32 cellular contexts compared by ENCODE assay signal in genomic region chr11:131218542-131218941, GRCh38.
"Had no signal": no experiment of that assay in that cellular context is flagged by ENCODE, and none has a peak within 500 bp of the region (broad histone marks: within the 10 kb centered on the region; RNA-seq: fewer than 3 reads in every experiment).

No MANE protein-coding gene starts in this region.

- H3K27ac Mint-ChIP-seq: activated CD4-positive, alpha-beta T cell treated with anti-CD3 and anti-CD28 coated beads, Interleukin-2, amount 10 ng/mL, durations not matched to agents 24 days and 14 days; activated CD8-positive, alpha-beta T cell treated with anti-CD3 and anti-CD28 coated beads for 36 hours; activated naive CD8-positive, alpha-beta T cell treated with anti-CD3 and anti-CD28 coated beads for 36 hours; activated T-cell treated with anti-CD3 and anti-CD28 coated beads, Interleukin-2, amount 50 U/mL, for 72 hours; activated T-helper 17 cell treated with anti-CD3 and anti-CD28 coated beads, Interleukin-2, amount 50 U/mL, for 72 hours had no signal

- H3K27ac ChIP-seq: brain microvascular endothelial cell, VCaP had no signal

- H3K4me3 Mint-ChIP-seq: activated CD4-positive, alpha-beta T cell treated with anti-CD3 and anti-CD28 coated beads, Interleukin-2, amount 10 ng/mL, durations not matched to agents 24 days and 14 days; activated CD8-positive, alpha-beta T cell treated with anti-CD3 and anti-CD28 coated beads for 36 hours; activated naive CD8-positive, alpha-beta T cell treated with anti-CD3 and anti-CD28 coated beads for 36 hours; activated T-cell treated with anti-CD3 and anti-CD28 coated beads, Interleukin-2, amount 50 U/mL, for 72 hours; activated T-helper 17 cell treated with anti-CD3 and anti-CD28 coated beads, Interleukin-2, amount 50 U/mL, for 72 hours had no signal

- H3K36me3 Mint-ChIP-seq: activated naive CD8-positive, alpha-beta T cell treated with anti-CD3 and anti-CD28 coated beads for 36 hours had no signal

- H3K27me3 Mint-ChIP-seq: activated CD4-positive, alpha-beta T cell treated with anti-CD3 and anti-CD28 coated beads, Interleukin-2, amount 10 ng/mL, durations not matched to agents 24 days and 14 days; activated naive CD8-positive, alpha-beta T cell treated with anti-CD3 and anti-CD28 coated beads for 36 hours had no signal

- H3K9me3 Mint-ChIP-seq: activated CD4-positive, alpha-beta T cell treated with anti-CD3 and anti-CD28 coated beads, Interleukin-2, amount 10 ng/mL, durations not matched to agents 24 days and 14 days; activated CD8-positive, alpha-beta T cell treated with anti-CD3 and anti-CD28 coated beads for 36 hours; activated naive CD8-positive, alpha-beta T cell treated with anti-CD3 and anti-CD28 coated beads for 36 hours had no signal

- H3K27me3 ChIP-seq: brain microvascular endothelial cell, MG63 had no signal

- ATAC-seq: activated CD8-positive, alpha-beta T cell treated with anti-CD3 and anti-CD28 coated beads for 36 hours; activated T-cell treated with anti-CD3 and anti-CD28 coated beads, Interleukin-2, amount 50 U/mL, for 72 hours; activated T-helper 17 cell treated with anti-CD3 and anti-CD28 coated beads, Interleukin-2, amount 50 U/mL, for 72 hours had no signal

- DNase-seq: activated CD4-positive, alpha-beta T cell treated with anti-CD3 and anti-CD28 coated beads, Interleukin-2, amount 10 ng/mL, durations not matched to agents 24 days and 14 days; activated CD4-positive, alpha-beta T cell treated with anti-CD3 and anti-CD28 coated beads, Interleukin-2, amount 50 U/mL, for 4 hours; activated CD8-positive, alpha-beta T cell treated with anti-CD3 and anti-CD28 coated beads for 36 hours; activated effector memory CD4-positive, alpha-beta T cell treated with anti-CD3 and anti-CD28 coated beads, Interleukin-2, amount 50 U/mL, for 16 hours; activated naive CD4-positive, alpha-beta T cell; activated naive CD4-positive, alpha-beta T cell treated with anti-CD3 and anti-CD28 coated beads, Interleukin-2, amount 50 U/mL, for 16 hours; activated naive CD8-positive, alpha-beta T cell treated with anti-CD3 and anti-CD28 coated beads for 36 hours; activated T-cell treated with anti-CD3 and anti-CD28 coated beads, Interleukin-2, amount 50 U/mL, for 1 hour; activated T-cell treated with anti-CD3 and anti-CD28 coated beads, Interleukin-2, amount 50 U/mL, for 72 hours; amniotic stem cell; aorta; brain microvascular endothelial cell; central memory CD4-positive, alpha-beta T cell; Kasumi-1; MG63; NCI-H1048; NCI-H1436; NCI-H1694; NCI-H1930; NCI-H2081 treated with DMSO at 0.1 percent for 48 hours; NCI-H226; NCI-H446 treated with DMSO at 0.1 percent for 48 hours; NCI-H524; NCI-H69; OCI-M1; Right ventricle myocardium superior; SW 1271; T-helper 1 cell; T-helper 2 cell; T-helper 9 cell had no signal

- H3K4me1 Mint-ChIP-seq: activated CD4-positive, alpha-beta T cell treated with anti-CD3 and anti-CD28 coated beads, Interleukin-2, amount 10 ng/mL, durations not matched to agents 24 days and 14 days; activated naive CD8-positive, alpha-beta T cell treated with anti-CD3 and anti-CD28 coated beads for 36 hours; activated T-helper 17 cell treated with anti-CD3 and anti-CD28 coated beads, Interleukin-2, amount 50 U/mL, for 72 hours had no signal

- H3K9me3 ChIP-seq: MG63 had no signal

- H3K36me3 ChIP-seq: brain microvascular endothelial cell, MG63 had no signal

- H3K4me3 ChIP-seq: MG63 had no signal
